In the genomic region with DNA sequence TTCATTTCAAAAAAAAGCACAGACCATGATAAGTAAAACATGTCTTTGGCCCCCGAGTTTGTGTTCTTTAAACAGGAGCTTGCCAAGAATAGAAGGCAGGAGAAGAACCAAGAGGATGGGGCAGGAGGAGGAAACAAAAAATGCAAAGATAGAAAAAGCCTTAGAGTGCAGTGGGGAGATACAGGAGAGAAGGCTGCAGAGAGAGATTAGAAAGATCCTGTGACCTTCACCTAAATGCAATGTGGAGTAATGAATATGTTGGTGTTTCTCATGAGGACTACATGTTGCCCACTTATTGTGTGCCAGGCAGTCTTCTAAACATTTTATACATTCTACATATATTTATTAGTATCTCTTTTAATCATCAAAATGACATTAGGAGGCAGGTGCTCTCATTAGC, we compare ENCODE assay signal across 1 cellular context.
TF ChIP-seq lines count a peak whose summit lies in the region.

No MANE protein-coding gene starts in this region.

TF ChIP-seq in K562, 482 proteins besides CTCF, POLR2A, EP300 and RAD21 (continued from another document and continues in another):
- TF ChIP-seq, protein P1, sequence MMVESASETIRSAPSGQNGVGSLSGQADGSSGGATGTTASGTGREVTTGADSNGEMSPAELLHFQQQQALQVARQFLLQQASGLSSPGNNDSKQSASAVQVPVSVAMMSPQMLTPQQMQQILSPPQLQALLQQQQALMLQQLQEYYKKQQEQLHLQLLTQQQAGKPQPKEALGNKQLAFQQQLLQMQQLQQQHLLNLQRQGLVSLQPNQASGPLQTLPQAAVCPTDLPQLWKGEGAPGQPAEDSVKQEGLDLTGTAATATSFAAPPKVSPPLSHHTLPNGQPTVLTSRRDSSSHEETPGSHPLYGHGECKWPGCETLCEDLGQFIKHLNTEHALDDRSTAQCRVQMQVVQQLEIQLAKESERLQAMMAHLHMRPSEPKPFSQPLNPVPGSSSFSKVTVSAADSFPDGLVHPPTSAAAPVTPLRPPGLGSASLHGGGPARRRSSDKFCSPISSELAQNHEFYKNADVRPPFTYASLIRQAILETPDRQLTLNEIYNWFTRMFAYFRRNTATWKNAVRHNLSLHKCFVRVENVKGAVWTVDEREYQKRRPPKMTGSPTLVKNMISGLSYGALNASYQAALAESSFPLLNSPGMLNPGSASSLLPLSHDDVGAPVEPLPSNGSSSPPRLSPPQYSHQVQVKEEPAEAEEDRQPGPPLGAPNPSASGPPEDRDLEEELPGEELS (CRISPR knock-in tag; IDR thresholded peaks at IDR 0.05; ENCODE audit: borderline replicate concordance), result no peak
- peak; percentile 74 for TF ChIP-seq GATA2 (CRISPR knock-in tag; IDR thresholded peaks at IDR 0.05)
- peak; percentile 87 for TF ChIP-seq TCF3 (CRISPR knock-in tag; IDR thresholded peaks at IDR 0.05)
- peak; percentile 42; the same call in 1 of the 2 replicates for TF ChIP-seq SMARCE1 (IDR thresholded peaks at IDR 0.05)
- TF ChIP-seq, protein P2, sequence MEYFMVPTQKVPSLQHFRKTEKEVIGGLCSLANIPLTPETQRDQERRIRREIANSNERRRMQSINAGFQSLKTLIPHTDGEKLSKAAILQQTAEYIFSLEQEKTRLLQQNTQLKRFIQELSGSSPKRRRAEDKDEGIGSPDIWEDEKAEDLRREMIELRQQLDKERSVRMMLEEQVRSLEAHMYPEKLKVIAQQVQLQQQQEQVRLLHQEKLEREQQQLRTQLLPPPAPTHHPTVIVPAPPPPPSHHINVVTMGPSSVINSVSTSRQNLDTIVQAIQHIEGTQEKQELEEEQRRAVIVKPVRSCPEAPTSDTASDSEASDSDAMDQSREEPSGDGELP (CRISPR knock-in tag; IDR thresholded peaks at IDR 0.05; ENCODE audit: borderline replicate concordance), result no peak
- peak; percentile 90 for TF ChIP-seq ARID1B (IDR thresholded peaks at IDR 0.05)
- TF ChIP-seq ARNT (IDR thresholded peaks at IDR 0.05), result no peak
- TF ChIP-seq, protein P3, sequence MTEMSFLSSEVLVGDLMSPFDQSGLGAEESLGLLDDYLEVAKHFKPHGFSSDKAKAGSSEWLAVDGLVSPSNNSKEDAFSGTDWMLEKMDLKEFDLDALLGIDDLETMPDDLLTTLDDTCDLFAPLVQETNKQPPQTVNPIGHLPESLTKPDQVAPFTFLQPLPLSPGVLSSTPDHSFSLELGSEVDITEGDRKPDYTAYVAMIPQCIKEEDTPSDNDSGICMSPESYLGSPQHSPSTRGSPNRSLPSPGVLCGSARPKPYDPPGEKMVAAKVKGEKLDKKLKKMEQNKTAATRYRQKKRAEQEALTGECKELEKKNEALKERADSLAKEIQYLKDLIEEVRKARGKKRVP (CRISPR knock-in tag; IDR thresholded peaks at IDR 0.05), result 0 out of 2 replicates have a peak, but pooled peaks have one; percentile 27
- TF ChIP-seq, protein P4, sequence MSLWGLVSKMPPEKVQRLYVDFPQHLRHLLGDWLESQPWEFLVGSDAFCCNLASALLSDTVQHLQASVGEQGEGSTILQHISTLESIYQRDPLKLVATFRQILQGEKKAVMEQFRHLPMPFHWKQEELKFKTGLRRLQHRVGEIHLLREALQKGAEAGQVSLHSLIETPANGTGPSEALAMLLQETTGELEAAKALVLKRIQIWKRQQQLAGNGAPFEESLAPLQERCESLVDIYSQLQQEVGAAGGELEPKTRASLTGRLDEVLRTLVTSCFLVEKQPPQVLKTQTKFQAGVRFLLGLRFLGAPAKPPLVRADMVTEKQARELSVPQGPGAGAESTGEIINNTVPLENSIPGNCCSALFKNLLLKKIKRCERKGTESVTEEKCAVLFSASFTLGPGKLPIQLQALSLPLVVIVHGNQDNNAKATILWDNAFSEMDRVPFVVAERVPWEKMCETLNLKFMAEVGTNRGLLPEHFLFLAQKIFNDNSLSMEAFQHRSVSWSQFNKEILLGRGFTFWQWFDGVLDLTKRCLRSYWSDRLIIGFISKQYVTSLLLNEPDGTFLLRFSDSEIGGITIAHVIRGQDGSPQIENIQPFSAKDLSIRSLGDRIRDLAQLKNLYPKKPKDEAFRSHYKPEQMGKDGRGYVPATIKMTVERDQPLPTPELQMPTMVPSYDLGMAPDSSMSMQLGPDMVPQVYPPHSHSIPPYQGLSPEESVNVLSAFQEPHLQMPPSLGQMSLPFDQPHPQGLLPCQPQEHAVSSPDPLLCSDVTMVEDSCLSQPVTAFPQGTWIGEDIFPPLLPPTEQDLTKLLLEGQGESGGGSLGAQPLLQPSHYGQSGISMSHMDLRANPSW (CRISPR knock-in tag; IDR thresholded peaks at IDR 0.05), result no peak
- peak; percentile 37; the same call in 1 of the 2 replicates for TF ChIP-seq KLF16 (IDR thresholded peaks at IDR 0.05)
- peak; percentile 69; the same call in 1 of the 2 replicates for TF ChIP-seq POLR2AphosphoS5 (IDR thresholded peaks at IDR 0.05; ENCODE audit: control insufficient read depth, insufficient read depth, low read depth, low read length)
- peak; percentile 78 for TF ChIP-seq SMARCA4 (IDR thresholded peaks at IDR 0.05)
- TF ChIP-seq ZNF324 (CRISPR knock-in tag; IDR thresholded peaks at IDR 0.05), result peak; percentile 63; the same call in 1 of the 2 replicates
- no peak for TF ChIP-seq ZNF354B (CRISPR knock-in tag; IDR thresholded peaks at IDR 0.05)
- no peak for TF ChIP-seq ATF1 (CRISPR knock-in tag; IDR thresholded peaks at IDR 0.05)
- TF ChIP-seq ATF1 (tag; IDR thresholded peaks at IDR 0.05), result no peak
- no peak for TF ChIP-seq TAF9B (IDR thresholded peaks at IDR 0.05; ENCODE audit: partially characterized antibody)
- peak; percentile 16; the same call in 1 of the 2 replicates for TF ChIP-seq CEBPG (CRISPR knock-in tag; IDR thresholded peaks at IDR 0.05)
- TF ChIP-seq CEBPG (tag; conservative IDR thresholded peaks at IDR 0.05 in 1 of 2, IDR thresholded peaks at IDR 0.05 in 1 of 2), result no peak
- TF ChIP-seq SAFB (IDR thresholded peaks at IDR 0.05; ENCODE audit: borderline replicate concordance, low read depth, low read length), result no peak
- no peak for TF ChIP-seq CBX2 (IDR thresholded peaks at IDR 0.05; ENCODE audit: insufficient read depth, low read length, poor library complexity, severe bottlenecking)
- peak; percentile 86 for TF ChIP-seq TAL1 (IDR thresholded peaks at IDR 0.05)
- TF ChIP-seq SUPT5H (IDR thresholded peaks at IDR 0.05), result no peak
- peak; percentile 81 for TF ChIP-seq NCOR1 (IDR thresholded peaks at IDR 0.05)
- TF ChIP-seq JUND (IDR thresholded peaks at IDR 0.05; ENCODE audit: borderline replicate concordance, low read depth, low read length), result no peak
- no peak for TF ChIP-seq JUND (tag; IDR thresholded peaks at IDR 0.05; ENCODE audit: borderline replicate concordance, low read depth, low read length)
- TF ChIP-seq TRIM24 (IDR thresholded peaks at IDR 0.05), result peak in 1 of 2 experiments; percentile 55; a peak in 1 of 4 replicates
- no peak for TF ChIP-seq SMAD2 (IDR thresholded peaks at IDR 0.05; ENCODE audit: low read depth, low read length)
- TF ChIP-seq NFIX (CRISPR knock-in tag; IDR thresholded peaks at IDR 0.05; ENCODE audit: low read depth), result no peak
- no peak for TF ChIP-seq ZBED1 (IDR thresholded peaks at IDR 0.05)
- no peak for TF ChIP-seq MYBL2 (IDR thresholded peaks at IDR 0.05; ENCODE audit: low read depth)
- TF ChIP-seq MYBL2 (CRISPR knock-in tag; IDR thresholded peaks at IDR 0.05; ENCODE audit: borderline replicate concordance), result no peak
- peak; percentile 55; the same call in 1 of the 2 replicates for TF ChIP-seq MTA2 (IDR thresholded peaks at IDR 0.05; ENCODE audit: low read depth)
- TF ChIP-seq, protein P5, sequence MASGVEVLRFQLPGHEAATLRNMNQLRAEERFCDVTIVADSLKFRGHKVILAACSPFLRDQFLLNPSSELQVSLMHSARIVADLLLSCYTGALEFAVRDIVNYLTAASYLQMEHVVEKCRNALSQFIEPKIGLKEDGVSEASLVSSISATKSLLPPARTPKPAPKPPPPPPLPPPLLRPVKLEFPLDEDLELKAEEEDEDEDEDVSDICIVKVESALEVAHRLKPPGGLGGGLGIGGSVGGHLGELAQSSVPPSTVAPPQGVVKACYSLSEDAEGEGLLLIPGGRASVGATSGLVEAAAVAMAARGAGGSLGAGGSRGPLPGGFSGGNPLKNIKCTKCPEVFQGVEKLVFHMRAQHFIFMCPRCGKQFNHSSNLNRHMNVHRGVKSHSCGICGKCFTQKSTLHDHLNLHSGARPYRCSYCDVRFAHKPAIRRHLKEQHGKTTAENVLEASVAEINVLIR (CRISPR knock-in tag; IDR thresholded peaks at IDR 0.05), result no peak
- no peak for TF ChIP-seq THRAP3 (IDR thresholded peaks at IDR 0.05; ENCODE audit: borderline replicate concordance)
- TF ChIP-seq CBFA2T2 (conservative IDR thresholded peaks at IDR 0.05), result peak; percentile 81
- TF ChIP-seq MAFF (IDR thresholded peaks at IDR 0.05; ENCODE audit: low read length), result no peak
- no peak for TF ChIP-seq NUFIP1 (IDR thresholded peaks at IDR 0.05; ENCODE audit: partially characterized antibody)
- no peak for TF ChIP-seq PHF20 (IDR thresholded peaks at IDR 0.05; ENCODE audit: partially characterized antibody)
- no peak for TF ChIP-seq ZKSCAN8 (CRISPR knock-in tag; IDR thresholded peaks at IDR 0.05)
- TF ChIP-seq, protein P6, sequence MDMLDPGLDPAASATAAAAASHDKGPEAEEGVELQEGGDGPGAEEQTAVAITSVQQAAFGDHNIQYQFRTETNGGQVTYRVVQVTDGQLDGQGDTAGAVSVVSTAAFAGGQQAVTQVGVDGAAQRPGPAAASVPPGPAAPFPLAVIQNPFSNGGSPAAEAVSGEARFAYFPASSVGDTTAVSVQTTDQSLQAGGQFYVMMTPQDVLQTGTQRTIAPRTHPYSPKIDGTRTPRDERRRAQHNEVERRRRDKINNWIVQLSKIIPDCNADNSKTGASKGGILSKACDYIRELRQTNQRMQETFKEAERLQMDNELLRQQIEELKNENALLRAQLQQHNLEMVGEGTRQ (CRISPR knock-in tag; IDR thresholded peaks at IDR 0.05), result no peak
- TF ChIP-seq ZNF780A (CRISPR knock-in tag; IDR thresholded peaks at IDR 0.05), result no peak
- TF ChIP-seq KAT7 (CRISPR knock-in tag; IDR thresholded peaks at IDR 0.05; ENCODE audit: borderline replicate concordance), result no peak
- TF ChIP-seq, protein P7, sequence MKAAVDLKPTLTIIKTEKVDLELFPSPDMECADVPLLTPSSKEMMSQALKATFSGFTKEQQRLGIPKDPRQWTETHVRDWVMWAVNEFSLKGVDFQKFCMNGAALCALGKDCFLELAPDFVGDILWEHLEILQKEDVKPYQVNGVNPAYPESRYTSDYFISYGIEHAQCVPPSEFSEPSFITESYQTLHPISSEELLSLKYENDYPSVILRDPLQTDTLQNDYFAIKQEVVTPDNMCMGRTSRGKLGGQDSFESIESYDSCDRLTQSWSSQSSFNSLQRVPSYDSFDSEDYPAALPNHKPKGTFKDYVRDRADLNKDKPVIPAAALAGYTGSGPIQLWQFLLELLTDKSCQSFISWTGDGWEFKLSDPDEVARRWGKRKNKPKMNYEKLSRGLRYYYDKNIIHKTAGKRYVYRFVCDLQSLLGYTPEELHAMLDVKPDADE (conservative IDR thresholded peaks at IDR 0.05; ENCODE audit: control insufficient read depth, low read depth, low read length), result no peak
- peak; percentile 80; the same call in 1 of the 2 replicates for TF ChIP-seq DPF2 (IDR thresholded peaks at IDR 0.05)
- no peak for TF ChIP-seq CCAR2 (IDR thresholded peaks at IDR 0.05; ENCODE audit: low read depth, low read length)
- TF ChIP-seq ZNF699 (CRISPR knock-in tag; IDR thresholded peaks at IDR 0.05; ENCODE audit: insufficient replicate concordance), result no peak
- TF ChIP-seq CBX3 (IDR thresholded peaks at IDR 0.05; ENCODE audit: borderline replicate concordance in 1 of 2, low read length in 2 of 2), result no peak
- peak; percentile 75 for TF ChIP-seq TEAD4 (IDR thresholded peaks at IDR 0.05; ENCODE audit: low read length)
- no peak for TF ChIP-seq TEAD4 (CRISPR knock-in tag; IDR thresholded peaks at IDR 0.05; ENCODE audit: borderline replicate concordance)
- TF ChIP-seq, protein P8, sequence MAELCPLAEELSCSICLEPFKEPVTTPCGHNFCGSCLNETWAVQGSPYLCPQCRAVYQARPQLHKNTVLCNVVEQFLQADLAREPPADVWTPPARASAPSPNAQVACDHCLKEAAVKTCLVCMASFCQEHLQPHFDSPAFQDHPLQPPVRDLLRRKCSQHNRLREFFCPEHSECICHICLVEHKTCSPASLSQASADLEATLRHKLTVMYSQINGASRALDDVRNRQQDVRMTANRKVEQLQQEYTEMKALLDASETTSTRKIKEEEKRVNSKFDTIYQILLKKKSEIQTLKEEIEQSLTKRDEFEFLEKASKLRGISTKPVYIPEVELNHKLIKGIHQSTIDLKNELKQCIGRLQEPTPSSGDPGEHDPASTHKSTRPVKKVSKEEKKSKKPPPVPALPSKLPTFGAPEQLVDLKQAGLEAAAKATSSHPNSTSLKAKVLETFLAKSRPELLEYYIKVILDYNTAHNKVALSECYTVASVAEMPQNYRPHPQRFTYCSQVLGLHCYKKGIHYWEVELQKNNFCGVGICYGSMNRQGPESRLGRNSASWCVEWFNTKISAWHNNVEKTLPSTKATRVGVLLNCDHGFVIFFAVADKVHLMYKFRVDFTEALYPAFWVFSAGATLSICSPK (IDR thresholded peaks at IDR 0.05; ENCODE audit: borderline replicate concordance), result no peak
- TF ChIP-seq NFIC (IDR thresholded peaks at IDR 0.05), result peak; percentile 56
- TF ChIP-seq, protein P9, sequence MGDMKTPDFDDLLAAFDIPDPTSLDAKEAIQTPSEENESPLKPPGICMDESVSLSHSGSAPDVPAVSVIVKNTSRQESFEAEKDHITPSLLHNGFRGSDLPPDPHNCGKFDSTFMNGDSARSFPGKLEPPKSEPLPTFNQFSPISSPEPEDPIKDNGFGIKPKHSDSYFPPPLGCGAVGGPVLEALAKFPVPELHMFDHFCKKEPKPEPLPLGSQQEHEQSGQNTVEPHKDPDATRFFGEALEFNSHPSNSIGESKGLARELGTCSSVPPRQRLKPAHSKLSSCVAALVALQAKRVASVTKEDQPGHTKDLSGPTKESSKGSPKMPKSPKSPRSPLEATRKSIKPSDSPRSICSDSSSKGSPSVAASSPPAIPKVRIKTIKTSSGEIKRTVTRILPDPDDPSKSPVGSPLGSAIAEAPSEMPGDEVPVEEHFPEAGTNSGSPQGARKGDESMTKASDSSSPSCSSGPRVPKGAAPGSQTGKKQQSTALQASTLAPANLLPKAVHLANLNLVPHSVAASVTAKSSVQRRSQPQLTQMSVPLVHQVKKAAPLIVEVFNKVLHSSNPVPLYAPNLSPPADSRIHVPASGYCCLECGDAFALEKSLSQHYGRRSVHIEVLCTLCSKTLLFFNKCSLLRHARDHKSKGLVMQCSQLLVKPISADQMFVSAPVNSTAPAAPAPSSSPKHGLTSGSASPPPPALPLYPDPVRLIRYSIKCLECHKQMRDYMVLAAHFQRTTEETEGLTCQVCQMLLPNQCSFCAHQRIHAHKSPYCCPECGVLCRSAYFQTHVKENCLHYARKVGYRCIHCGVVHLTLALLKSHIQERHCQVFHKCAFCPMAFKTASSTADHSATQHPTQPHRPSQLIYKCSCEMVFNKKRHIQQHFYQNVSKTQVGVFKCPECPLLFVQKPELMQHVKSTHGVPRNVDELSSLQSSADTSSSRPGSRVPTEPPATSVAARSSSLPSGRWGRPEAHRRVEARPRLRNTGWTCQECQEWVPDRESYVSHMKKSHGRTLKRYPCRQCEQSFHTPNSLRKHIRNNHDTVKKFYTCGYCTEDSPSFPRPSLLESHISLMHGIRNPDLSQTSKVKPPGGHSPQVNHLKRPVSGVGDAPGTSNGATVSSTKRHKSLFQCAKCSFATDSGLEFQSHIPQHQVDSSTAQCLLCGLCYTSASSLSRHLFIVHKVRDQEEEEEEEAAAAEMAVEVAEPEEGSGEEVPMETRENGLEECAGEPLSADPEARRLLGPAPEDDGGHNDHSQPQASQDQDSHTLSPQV (IDR thresholded peaks at IDR 0.05), result peak; percentile 56; the same call in 1 of the 2 replicates
